In the genomic region with DNA sequence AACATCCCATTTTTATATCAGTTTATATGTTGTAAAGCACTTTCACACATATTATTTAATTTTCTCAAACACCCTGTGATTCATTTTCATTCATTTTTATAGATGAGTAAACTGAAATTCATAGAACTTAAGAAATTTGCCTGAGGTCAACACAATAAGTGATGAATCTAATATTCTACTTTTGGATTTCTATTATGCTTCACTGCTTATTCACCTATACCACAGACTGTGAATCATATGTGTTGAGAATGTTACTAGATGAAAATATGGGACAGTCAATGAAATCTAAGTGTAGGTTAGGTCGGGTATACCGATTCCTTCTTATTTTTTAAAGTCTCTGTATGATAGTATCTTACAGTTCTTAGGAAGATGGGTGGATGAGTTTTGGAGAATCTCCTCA, we compare ENCODE assay signal across 32 cellular contexts. TPM values are rescaled to one million over a fixed set of nuclear protein-coding genes. Genes with fewer than 3 reads are reported as not detected.
DNase-seq lines count a peak whose midpoint lies in the region; ATAC-seq, FAIRE-seq and TF ChIP-seq lines count a peak whose summit lies in the region.
"Had no signal": no experiment of that assay in that cellular context is flagged by ENCODE, and none has a peak within 500 bp of the region (broad histone marks: within the 10 kb centered on the region; RNA-seq: fewer than 3 reads in every experiment).

No MANE protein-coding gene starts in this region.

- peak; percentile 46 for FAIRE-seq in RCC 7860 (lab: Jason Lieb, UNC)
- FAIRE-seq: GM12878, H1, HTR-8/SVneo, K562, small intestine, TTC549 had no signal

- 93% methylated on average over 2 of the region's 2 CpGs for WGBS in suprapubic skin

- no peak for DNase-seq in activated naive CD4-positive, alpha-beta T cell treated with anti-CD3 and anti-CD28 coated beads, Interleukin-2, amount 50 U/mL, for 72 hours (ENCODE audit: low spot score in 2 of 2)
- no peak for DNase-seq in activated naive CD4-positive, alpha-beta T cell treated with anti-CD3 and anti-CD28 coated beads, Interleukin-2, amount 50 U/mL, for 16 hours
- DNase-seq in RCC 7860 (ENCODE audit: low spot score) = no peak
- DNase-seq in epithelial cell of esophagus (ENCODE audit: low read depth) = peak; percentile 70
- no peak for DNase-seq in suprapubic skin (ENCODE audit: low spot score in 2 of 2)
- DNase-seq in NCI-H1436 treated with DMSO at 0.1 percent for 48 hours (lab: John Stamatoyannopoulos, UW) = no peak
- DNase-seq in NCI-H1417 treated with DMSO at 0.1 percent for 48 hours (lab: John Stamatoyannopoulos, UW) = no peak
- DNase-seq: ACHN; activated CD4-positive, alpha-beta memory T cell treated with anti-CD3 and anti-CD28 coated beads for 36 hours; activated CD4-positive, CD25-positive, alpha-beta regulatory T cell; activated CD8-positive, alpha-beta memory T cell treated with anti-CD3 and anti-CD28 coated beads, Interleukin-2, amount 50 U/mL, for 48 hours; activated gamma-delta T cell; CD8-positive, alpha-beta memory T cell; immature natural killer cell; mesenchymal stem cell; NCI-H1092 treated with DMSO at 0.1 percent for 48 hours; NCI-H1930; NCI-H2171 treated with DMSO at 0.1 percent for 48 hours; NCI-H510A; ovary; small intestine; stimulated activated naive CD4-positive, alpha-beta T cell treated with Interleukin-2 at 50 U/mL for 16 hours; uterus had no signal

- no peak overlapping the region for H3K27ac Mint-ChIP-seq in activated naive CD4-positive, alpha-beta T cell treated with anti-CD3 and anti-CD28 coated beads, Interleukin-2, amount 50 U/mL, for 72 hours
- H3K27ac Mint-ChIP-seq: activated CD4-positive, alpha-beta memory T cell treated with anti-CD3 and anti-CD28 coated beads for 36 hours; B cell; T-helper 1 cell treated with Interleukin-12 subunit alpha and Interleukin-12 subunit beta and Interleukin-4 antibody, amounts not matched to agents 30 μg/mL and 1 μg/mL, for 36 hours had no signal

- peaks cover 42% of the 10 kb centered on the region for H3K36me3 ChIP-seq in suprapubic skin
- H3K36me3 ChIP-seq: ovary, uterus had no signal

- no peaks in the 10 kb centered on the region for H3K27me3 ChIP-seq in suprapubic skin
- H3K27me3 ChIP-seq: ovary, uterus had no signal

- no peak overlapping the region for H3K4me3 ChIP-seq in epithelial cell of esophagus (ENCODE audit: low read length)
- H3K4me3 ChIP-seq in suprapubic skin = no peak overlapping the region
- H3K4me3 ChIP-seq: GM12878, K562, ovary, uterus had no signal

- H3K9me3 ChIP-seq in suprapubic skin = no peaks in the 10 kb centered on the region
- H3K9me3 ChIP-seq: ovary, uterus had no signal

- TF ChIP-seq CTCF in epithelial cell of esophagus (IDR thresholded peaks at IDR 0.05; ENCODE audit: insufficient read depth, low read depth, low read length, missing control alignments) = no peak
- no peak for TF ChIP-seq CTCF in suprapubic skin (IDR thresholded peaks at IDR 0.05)

- peak; percentile 45 to 59 for ATAC-seq in activated naive CD4-positive, alpha-beta T cell treated with anti-CD3 and anti-CD28 coated beads, Interleukin-2, amount 50 U/mL, for 72 hours
- ATAC-seq: GM12878, K562, left lobe of liver had no signal

- no peak overlapping the region for H3K27ac ChIP-seq in suprapubic skin
- H3K27ac ChIP-seq: ovary, RWPE1, uterus had no signal

- H3K9me3 Mint-ChIP-seq in activated naive CD4-positive, alpha-beta T cell treated with anti-CD3 and anti-CD28 coated beads, Interleukin-2, amount 50 U/mL, for 72 hours = no peaks in the 10 kb centered on the region
- H3K9me3 Mint-ChIP-seq: activated CD4-positive, alpha-beta memory T cell treated with anti-CD3 and anti-CD28 coated beads for 36 hours; CD8-positive, alpha-beta memory T cell; immature natural killer cell; T-helper 1 cell treated with Interleukin-12 subunit alpha and Interleukin-12 subunit beta and Interleukin-4 antibody, amounts not matched to agents 30 μg/mL and 1 μg/mL, for 36 hours had no signal

- no peak for TF ChIP-seq POLR2A in suprapubic skin (IDR thresholded peaks at IDR 0.05)

- no peak for TF ChIP-seq EP300 in suprapubic skin (IDR thresholded peaks at IDR 0.05)

- peaks cover 5 to 32% of the 10 kb centered on the region in 2 donors for H3K36me3 Mint-ChIP-seq in activated naive CD4-positive, alpha-beta T cell treated with anti-CD3 and anti-CD28 coated beads, Interleukin-2, amount 50 U/mL, for 72 hours

- no peaks in the 10 kb centered on the region for H3K4me1 ChIP-seq in suprapubic skin
- H3K4me1 ChIP-seq: uterus had no signal

RNA-seq across cellular contexts. Expression of a gene that starts 24.8 kb away (rescaled TPM):
- 10 to 100 TPM in 1 of 2 donors, 1 to 10 TPM in 1; 9.1 to 18.3 TPM for total RNA-seq in activated naive CD4-positive, alpha-beta T cell treated with anti-CD3 and anti-CD28 coated beads, Interleukin-2, amount 50 U/mL, for 72 hours
- 10 to 100 TPM; 17.3 to 26.1 (median 23.5) TPM for total RNA-seq in suprapubic skin

RNA-seq across cellular contexts. Expression of a gene that starts 36.9 kb away (rescaled TPM):
- total RNA-seq in activated naive CD4-positive, alpha-beta T cell treated with anti-CD3 and anti-CD28 coated beads, Interleukin-2, amount 50 U/mL, for 72 hours = 10 to 100 TPM; 37.5 to 44.9 TPM
- 10 to 100 TPM; 69.7 to 96.4 (median 78.6) TPM for total RNA-seq in suprapubic skin

RNA-seq across cellular contexts. Expression of a gene that starts 37.8 kb away (rescaled TPM):
- total RNA-seq in activated naive CD4-positive, alpha-beta T cell treated with anti-CD3 and anti-CD28 coated beads, Interleukin-2, amount 50 U/mL, for 72 hours = 1 to 10 TPM in 1 of 2 donors, under 1 TPM in 1; 0.99 to 2.1 TPM
- 10 to 100 TPM in 1 of 4 donors, 1 to 10 TPM in 3; 1.2 to 23.8 (median 3.4) TPM for total RNA-seq in suprapubic skin

RNA-seq across cellular contexts. Expression of a gene that starts 42.0 kb away (rescaled TPM):
- total RNA-seq in activated naive CD4-positive, alpha-beta T cell treated with anti-CD3 and anti-CD28 coated beads, Interleukin-2, amount 50 U/mL, for 72 hours = 1 to 10 TPM; 2.0 to 3.6 TPM
- total RNA-seq in suprapubic skin = 10 to 100 TPM in 3 of 4 donors, 1 to 10 TPM in 1; 8.4 to 15.1 (median 12.8) TPM
